ENCODE assay signal across 28 cellular contexts in genomic region chr2:134862069-134862468, GRCh38. TPM values are rescaled to one million over a fixed set of nuclear protein-coding genes. Genes with fewer than 3 reads are reported as not detected.
"Had no signal": no experiment of that assay in that cellular context is flagged by ENCODE, and none has a peak within 500 bp of the region (broad histone marks: within the 10 kb centered on the region; RNA-seq: fewer than 3 reads in every experiment).

No MANE protein-coding gene starts in this region.

- H3K4me3 ChIP-seq: coronary artery, esophagus muscularis mucosa, heart right ventricle, neural progenitor cell, prostate gland, right atrium auricular region, sigmoid colon, testis, tibial artery had no signal

- DNase-seq: dermis blood vessel endothelial cell; foreskin melanocyte; glutamatergic neuron; heart right ventricle; hippocampal formation; left colon; mesendoderm; midbrain; naive thymus-derived CD4-positive, alpha-beta T cell; sigmoid colon; stimulated activated CD4-positive, alpha-beta T cell treated with anti-CD3 and anti-CD28 coated beads, Interleukin-4, amount 100 ng/mL, for 4 hours; stimulated activated naive CD8-positive, alpha-beta T cell treated with anti-CD3 and anti-CD28 coated beads, Interleukin-15, Interleukin-2, amounts not matched to agents 100 U/mL and 50 U/mL, for 24 hours; testis; tibial artery had no signal

- H3K4me1 ChIP-seq: esophagus muscularis mucosa, heart right ventricle, neural progenitor cell, parathyroid adenoma, prostate gland, right atrium auricular region, sigmoid colon, testis, tibial artery had no signal

- H3K36me3 ChIP-seq: esophagus muscularis mucosa, heart right ventricle, neural progenitor cell, prostate gland, right atrium auricular region, sigmoid colon, tibial artery had no signal

- H3K27ac ChIP-seq: coronary artery, epithelial cell of prostate, esophagus muscularis mucosa, heart right ventricle, neural progenitor cell, parathyroid adenoma, prostate gland, right atrium auricular region, sigmoid colon, testis, tibial artery had no signal

- H3K9me3 ChIP-seq: esophagus muscularis mucosa, heart right ventricle, prostate gland, right atrium auricular region, sigmoid colon, testis, tibial artery had no signal

- ATAC-seq: heart right ventricle; left colon; naive thymus-derived CD4-positive, alpha-beta T cell; stimulated activated memory B cell treated with anti-CD40 and anti-IgM and Interleukin-4, amounts not matched to agents 10 μg/mL and 1 μg/mL and 100 μg/mL, for 72 hours; stimulated activated naive CD8-positive, alpha-beta T cell treated with anti-CD3 and anti-CD28 coated beads, Interleukin-15, Interleukin-2, amounts not matched to agents 100 U/mL and 50 U/mL, for 24 hours had no signal

- H3K27me3 ChIP-seq: esophagus muscularis mucosa, heart right ventricle, neural progenitor cell, right atrium auricular region, sigmoid colon, testis, tibial artery had no signal

RNA-seq across cellular contexts. Expression of gene ACMSD, which starts 23.7 kb away (rescaled TPM):
- total RNA-seq: esophagus muscularis mucosa; fibroblast of lung; heart right ventricle; kidney epithelial cell; left colon; lower leg skin; lung microvascular endothelial cell; naive thymus-derived CD4-positive, alpha-beta T cell; osteoblast; prostate gland; right atrium auricular region; sigmoid colon; skeletal muscle tissue; testis had no signal
